In genomic region chr12:79296871-79297270, GRCh38 we compare ENCODE assay signal across 28 cellular contexts.
"Had no signal": no experiment of that assay in that cellular context is flagged by ENCODE, and none has a peak within 500 bp of the region (broad histone marks: within the 10 kb centered on the region; RNA-seq: fewer than 3 reads in every experiment).

No MANE protein-coding gene starts in this region.

- H3K36me3 Mint-ChIP-seq: activated CD4-positive, alpha-beta memory T cell treated with anti-CD3 and anti-CD28 coated beads for 36 hours; activated naive CD4-positive, alpha-beta T cell treated with anti-CD3 and anti-CD28 coated beads, Interleukin-2, amount 10 ng/mL, durations not matched to agents 7 days and 5 days; activated naive CD8-positive, alpha-beta T cell treated with anti-CD3 and anti-CD28 coated beads, Interleukin-2, amount 10 ng/mL, durations not matched to agents 7 days and 5 days had no signal

- H3K27me3 Mint-ChIP-seq: activated CD4-positive, alpha-beta memory T cell treated with anti-CD3 and anti-CD28 coated beads for 36 hours; activated naive CD4-positive, alpha-beta T cell treated with anti-CD3 and anti-CD28 coated beads, Interleukin-2, amount 10 ng/mL, durations not matched to agents 7 days and 5 days; activated naive CD8-positive, alpha-beta T cell treated with anti-CD3 and anti-CD28 coated beads, Interleukin-2, amount 10 ng/mL, durations not matched to agents 7 days and 5 days; progenitor cell of endocrine pancreas had no signal

- ATAC-seq: activated CD4-positive, CD25-positive, alpha-beta regulatory T cell treated with anti-CD3 and anti-CD28 coated beads, Interleukin-2, amount 50 U/mL, for 24 hours; left colon; right lobe of liver; stimulated activated naive CD8-positive, alpha-beta T cell treated with anti-CD3 and anti-CD28 coated beads, Interleukin-15, Interleukin-2, amounts not matched to agents 100 U/mL and 50 U/mL, for 24 hours had no signal

- DNase-seq: activated CD4-positive, alpha-beta memory T cell treated with anti-CD3 and anti-CD28 coated beads for 36 hours; activated CD4-positive, alpha-beta T cell treated with anti-CD3 and anti-CD28 coated beads for 48 hours; activated CD8-positive, alpha-beta memory T cell treated with anti-CD3 and anti-CD28 coated beads, Interleukin-2, amount 50 U/mL, for 4 hours; activated gamma-delta T cell; activated naive CD4-positive, alpha-beta T cell treated with anti-CD3 and anti-CD28 coated beads, Interleukin-2, amount 10 ng/mL, durations not matched to agents 7 days and 5 days; activated naive CD8-positive, alpha-beta T cell treated with anti-CD3 and anti-CD28 coated beads, Interleukin-2, amount 10 ng/mL, durations not matched to agents 7 days and 5 days; activated T-cell treated with anti-CD3 and anti-CD28 coated beads, Interleukin-2, amount 50 U/mL, for 1 hour; amniotic stem cell; brain microvascular endothelial cell; endodermal cell; head of caudate nucleus; hippocampal formation; kidney; left colon; mammary epithelial cell; nephron progenitor cell; ovary; right lobe of liver; stimulated activated CD4-positive, alpha-beta T cell treated with anti-CD3 and anti-CD28 coated beads, Interleukin-12 subunit alpha, Interleukin-12 subunit beta, amount 100 ng/mL, for 4 hours; stimulated activated CD4-positive, alpha-beta T cell treated with anti-CD3 and anti-CD28 coated beads, Interleukin-4, amount 100 ng/mL, for 1 hour; stimulated activated naive CD8-positive, alpha-beta T cell treated with anti-CD3 and anti-CD28 coated beads, Interleukin-15, Interleukin-2, amounts not matched to agents 100 U/mL and 50 U/mL, for 24 hours; T1000; trophoblast cell; WERI-Rb-1 had no signal

- H3K27ac Mint-ChIP-seq: activated CD4-positive, alpha-beta memory T cell treated with anti-CD3 and anti-CD28 coated beads for 36 hours; activated naive CD4-positive, alpha-beta T cell treated with anti-CD3 and anti-CD28 coated beads, Interleukin-2, amount 10 ng/mL, durations not matched to agents 7 days and 5 days; activated naive CD8-positive, alpha-beta T cell treated with anti-CD3 and anti-CD28 coated beads, Interleukin-2, amount 10 ng/mL, durations not matched to agents 7 days and 5 days; endodermal cell; progenitor cell of endocrine pancreas had no signal

- H3K4me1 Mint-ChIP-seq: activated naive CD4-positive, alpha-beta T cell treated with anti-CD3 and anti-CD28 coated beads, Interleukin-2, amount 10 ng/mL, durations not matched to agents 7 days and 5 days; activated naive CD8-positive, alpha-beta T cell treated with anti-CD3 and anti-CD28 coated beads, Interleukin-2, amount 10 ng/mL, durations not matched to agents 7 days and 5 days had no signal

- H3K9me3 Mint-ChIP-seq: activated naive CD4-positive, alpha-beta T cell treated with anti-CD3 and anti-CD28 coated beads, Interleukin-2, amount 10 ng/mL, durations not matched to agents 7 days and 5 days; activated naive CD8-positive, alpha-beta T cell treated with anti-CD3 and anti-CD28 coated beads, Interleukin-2, amount 10 ng/mL, durations not matched to agents 7 days and 5 days; endodermal cell; nephron progenitor cell had no signal

- FAIRE-seq: astrocyte, urothelium cell line had no signal

- H3K4me3 Mint-ChIP-seq: activated CD4-positive, alpha-beta memory T cell treated with anti-CD3 and anti-CD28 coated beads for 36 hours; activated naive CD4-positive, alpha-beta T cell treated with anti-CD3 and anti-CD28 coated beads, Interleukin-2, amount 10 ng/mL, durations not matched to agents 7 days and 5 days; activated naive CD8-positive, alpha-beta T cell treated with anti-CD3 and anti-CD28 coated beads, Interleukin-2, amount 10 ng/mL, durations not matched to agents 7 days and 5 days; endodermal cell; nephron progenitor cell had no signal
